Comparison of ENCODE assay signal across 8 cellular contexts in genomic region chr10:69061305-69062161, GRCh38. TPM values are rescaled to one million over a fixed set of nuclear protein-coding genes. Genes with fewer than 3 reads are reported as not detected.
A peak's percentile ranks its signal among the peaks of the same experiment; 100 is the strongest.
DNase-seq lines count a peak whose midpoint lies in the region; ATAC-seq, FAIRE-seq and TF ChIP-seq lines count a peak whose summit lies in the region.

No MANE protein-coding gene starts in this region.

- H3K4me3 ChIP-seq in Peyer's patch (peak overlapping the region; percentile 10 to 38 (median 26)), K562 (no peak overlapping the region)

- no peaks in the 10 kb centered on the region for H3K9me1 ChIP-seq in K562 (ENCODE audit: control insufficient read depth, insufficient read depth, low read length)

- intact Hi-C loops in K562 (cut with micrococcal nuclease): no loop called here

- no peak for TF ChIP-seq POLR2A in Peyer's patch (IDR thresholded peaks at IDR 0.05)
- no peak; the same call in 1 of the 2 replicates for TF ChIP-seq POLR2A in K562 (conservative IDR thresholded peaks at IDR 0.05)

- POLR2A ChIA-PET in K562 (lab: Yijun Ruan, JAX): interaction anchor here (0.6 to 1.7 kb wide), 7 partner anchors 9 to 339 kb away, joined by 3 to 6 read pairs (median 3); no protein-coding TSS in a partner anchor

- peak; percentile 83 for FAIRE-seq in K562 (lab: Jason Lieb, UNC)

- WGBS in K562 (ENCODE audit: insufficient coverage, low coverage, missing lambda C conversion rate): 16% methylated on average over 20 of the region's 20 CpGs

- H3K36me3 ChIP-seq in Peyer's patch (no peaks in the 10 kb centered on the region), K562 (ENCODE audit: control insufficient read depth, insufficient read depth, low read length) (no peaks in the 10 kb centered on the region)

- CTCF ChIA-PET in K562 (lab: Yijun Ruan, JAX; ENCODE audit: low intra/inter-chr PET ratio): no interaction called here

- ATAC-seq in GM18498 (IDR thresholded peaks at IDR 0.05; ENCODE audit: unreplicated experiment): peak; percentile 42
- ATAC-seq in HG02798 (IDR thresholded peaks at IDR 0.05; ENCODE audit: poor library complexity, unreplicated experiment): peak; percentile 36
- ATAC-seq in K562: peak; percentile 82

- DNase-seq in Peyer's patch (peak; percentile 55 to 86 (median 64)), K562 (ENCODE audit: extremely low read depth in 1 of 4, low spot score in 3 of 4) (peak; percentile 47 to 69 (median 56)), islet precursor cell (peak; percentile 70), D341Med (ENCODE audit: low spot score) (no peak), NCI-H345 treated with DMSO at 0.1 percent for 48 hours (lab: John Stamatoyannopoulos, UW; ENCODE audit: unreplicated experiment) (no peak)
- peak; percentile 20 for DNase-seq in stimulated activated CD4-positive, alpha-beta T cell treated with anti-CD3 and anti-CD28 coated beads, Interleukin-4, amount 100 ng/mL, for 24 hours

- H3K79me2 ChIP-seq in K562 (ENCODE audit: control insufficient read depth, insufficient read depth, low read length): no peaks in the 10 kb centered on the region

- H3K27me3 ChIP-seq in Peyer's patch (no peaks in the 10 kb centered on the region), K562 (ENCODE audit: control insufficient read depth in 2 of 2, insufficient read depth in 2 of 2, low read length in 2 of 2) (no peaks in the 10 kb centered on the region)

- TF ChIP-seq RAD21 in K562 (CRISPR knock-in tag; conservative IDR thresholded peaks at IDR 0.05 in 1 of 2, IDR thresholded peaks at IDR 0.05 in 1 of 2): no peak

- H3K9ac ChIP-seq in K562 (ENCODE audit: insufficient read depth in 1 of 2, low read depth in 2 of 2, low read length in 2 of 2): peak overlapping the region; percentile 47 to 79

- H3K9me3 ChIP-seq in Peyer's patch (no peaks in the 10 kb centered on the region), K562 (replicated peaks; ENCODE audit: control insufficient read depth, insufficient read depth, low read depth, low read length) (no peaks in the 10 kb centered on the region)

- peak overlapping the region; percentile 98 for H2AFZ ChIP-seq in K562 (ENCODE audit: low read depth, low read length)

- H3K4me1 ChIP-seq in Peyer's patch (peaks cover 0 to 18% (median 3%) of the 10 kb centered on the region in 4 donors), K562 (replicated peaks in 1 of 2; ENCODE audit: control insufficient read depth in 2 of 2, insufficient read depth in 2 of 2, low read length in 2 of 2) (peaks cover 12 to 43% of the 10 kb centered on the region in 2 experiments)

- TF ChIP-seq CTCF in Peyer's patch (IDR thresholded peaks at IDR 0.05): no peak
- TF ChIP-seq CTCF in K562 (IDR thresholded peaks at IDR 0.05 in 2 of 3, conservative IDR thresholded peaks at IDR 0.05 in 1 of 3; ENCODE audit: insufficient read depth in 2 of 3, low read depth in 1 of 3, low read length in 3 of 3): no peak

- peak overlapping the region; percentile 79 for H3K4me2 ChIP-seq in K562 (ENCODE audit: insufficient read depth, low read length)

- in situ Hi-C loops in K562 (cut with MboI): no loop called here

- H4K20me1 ChIP-seq in K562 (replicated peaks; ENCODE audit: control insufficient read depth, insufficient read depth, low read length): no peaks in the 10 kb centered on the region

- H3K27ac ChIP-seq in Peyer's patch (peak overlapping the region; percentile 65 to 90 (median 80)), K562 (ENCODE audit: extremely low read depth, low read depth, low read length) (peak overlapping the region; percentile 65)

- TF ChIP-seq EP300 in K562 (IDR thresholded peaks at IDR 0.05; ENCODE audit: low read length): peak; percentile 78

- BruUV-seq in K562 (replicated peaks; lab: Mats Ljungman, UMichigan): no TSS peak

TF ChIP-seq in K562, 482 proteins besides CTCF, POLR2A, EP300 and RAD21 (continues in another document):
- TF ChIP-seq TCF7 (IDR thresholded peaks at IDR 0.05; ENCODE audit: borderline replicate concordance): no peak
- 0 out of 2 replicates have a peak, but pooled peaks have one; percentile 25 for TF ChIP-seq EHMT2 (IDR thresholded peaks at IDR 0.05)
- TF ChIP-seq ZNF589 (CRISPR knock-in tag; IDR thresholded peaks at IDR 0.05; ENCODE audit: low read depth): peak; percentile 84; the same call in 1 of the 2 replicates
- no peak for TF ChIP-seq TAF9B (IDR thresholded peaks at IDR 0.05; ENCODE audit: partially characterized antibody)
- TF ChIP-seq SMAD1 (IDR thresholded peaks at IDR 0.05; ENCODE audit: low read depth, low read length, partially characterized antibody): no peak
- peak; percentile 75 for TF ChIP-seq ELF1 (tag; IDR thresholded peaks at IDR 0.05)
- no peak for TF ChIP-seq RERE (CRISPR knock-in tag; IDR thresholded peaks at IDR 0.05; ENCODE audit: borderline replicate concordance)
- TF ChIP-seq SIN3B (IDR thresholded peaks at IDR 0.05; ENCODE audit: low read depth): no peak
- peak; percentile 19; the same call in 1 of the 2 replicates for TF ChIP-seq TFAP4 (CRISPR knock-in tag; IDR thresholded peaks at IDR 0.05; ENCODE audit: borderline replicate concordance)
- no peak for TF ChIP-seq CC2D1A (IDR thresholded peaks at IDR 0.05)

RNA-seq across cellular contexts. Expression of gene SRGN, which starts 26.4 kb away (rescaled TPM):
- total RNA-seq in Peyer's patch (100 to 1,000 TPM in 1 of 4 donors, 10 to 100 TPM in 3; 19.4 to 113 (median 28.1) TPM), K562 (2014; rRNA removed) (147 and 180 TPM in 2 replicates), K562 (2014; rRNA removed; fragmentation: Illumina TruSeq; extraction: Trizol) (256 and 289 TPM in 2 replicates), K562 (2015; rRNA removed; fragmentation: Illumina TruSeq; extraction: Trizol) (149 and 165 TPM in 2 replicates), K562 (2021) (173 and 193 TPM in 2 replicates)
- total RNA-seq in K562 (2011; cell fraction: chromatin; rRNA removed; ENCODE audit: low replicate concordance): 88.1 and 137 TPM in 2 replicates
- 154 and 205 TPM in 2 replicates for total RNA-seq in K562 (2011; cell fraction: nucleolus; rRNA removed)
- total RNA-seq in K562 (2011; cell fraction: nucleoplasm; rRNA removed): 184 and 200 TPM in 2 replicates
- polyA plus RNA-seq in K562 (2011; rRNA removed) (124 and 136 TPM in 2 replicates), K562 (2014; fragmentation: Illumina TruSeq; extraction: Trizol) (259 and 284 TPM in 2 replicates), K562 (2014; fragmentation: Nextera tagmentation; extraction: Ambion mirVana) (100 to 1,000 TPM; 275 to 304 TPM), K562 (2014; rRNA removed) (169 and 189 TPM in 2 replicates)
- polyA plus RNA-seq in K562 (2011; cell fraction: cytosol; rRNA removed): 61.8 and 105 TPM in 2 replicates
- polyA plus RNA-seq in K562 (2011; cell fraction: nucleus; rRNA removed): 20.2 and 32.5 TPM in 2 replicates
- polyA plus RNA-seq in K562 (2012): 208 and 216 TPM in 2 replicates
- 80.5 and 89.5 TPM in 2 replicates for polyA minus RNA-seq in K562 (2011; rRNA and poly(A)+ RNA removed)
- polyA minus RNA-seq in K562 (2011; cell fraction: cytosol; rRNA and poly(A)+ RNA removed): 42.2 and 44.1 TPM in 2 replicates
- 5.8 and 12.2 TPM in 2 replicates for polyA minus RNA-seq in K562 (2011; cell fraction: nucleus; rRNA and poly(A)+ RNA removed)

Comparison
In these comparisons a context has a peak if more than half of its experiments do, and no peak if none do; other contexts are left out.
1. DNase-seq: peak in Peyer's patch (3 of 3), K562 (4 of 4), islet precursor cell (single experiment) and stimulated activated CD4-positive, alpha-beta T cell treated with anti-CD3 and anti-CD28 coated beads, Interleukin-4, amount 100 ng/mL, for 24 hours (single experiment); none in D341Med (single experiment) and NCI-H345 treated with DMSO at 0.1 percent for 48 hours (single experiment).
2. Peak in every context shown above with its lines, with median percentiles within 50 percentile points of each other: ATAC-seq.